ENCODE assay signal across 24 cellular contexts in genomic region chr1:67464058-67464457, GRCh38.
"Had no signal": no experiment of that assay in that cellular context is flagged by ENCODE, and none has a peak within 500 bp of the region (broad histone marks: within the 10 kb centered on the region; RNA-seq: fewer than 3 reads in every experiment).

No MANE protein-coding gene starts in this region.

- H3K4me3 Mint-ChIP-seq: activated naive CD8-positive, alpha-beta T cell treated with anti-CD3 and anti-CD28 coated beads for 36 hours; activated T-cell treated with anti-CD3 and anti-CD28 coated beads, Interleukin-2, amount 50 U/mL, for 24 hours; central memory CD8-positive, alpha-beta T cell; natural killer cell; stimulated activated memory B cell treated with anti-CD40 and anti-IgM and Interleukin-4, amounts not matched to agents 10 μg/mL and 1 μg/mL and 100 μg/mL, for 72 hours; WTC11 had no signal

- H3K4me2 ChIP-seq: smooth muscle cell had no signal

- DNase-seq: activated CD8-positive, alpha-beta memory T cell treated with anti-CD3 and anti-CD28 coated beads for 24 hours; activated CD8-positive, alpha-beta memory T cell treated with anti-CD3 and anti-CD28 coated beads, Interleukin-2, amount 50 U/mL, for 4 hours; activated naive CD4-positive, alpha-beta T cell; activated naive CD8-positive, alpha-beta T cell treated with anti-CD3 and anti-CD28 coated beads for 36 hours; activated T-cell treated with anti-CD3 and anti-CD28 coated beads, Interleukin-2, amount 50 U/mL, for 24 hours; colonic mucosa; kidney; natural killer cell; right lobe of liver; stimulated activated CD4-positive, alpha-beta T cell treated with anti-CD3 and anti-CD28 coated beads, Interleukin-15, amount 100 ng/mL, for 24 hours; stomach; T-helper 9 cell; trophoblast cell had no signal

- H3K36me3 Mint-ChIP-seq: activated naive CD8-positive, alpha-beta T cell treated with anti-CD3 and anti-CD28 coated beads for 36 hours; natural killer cell; stimulated activated memory B cell treated with anti-CD40 and anti-IgM and Interleukin-4, amounts not matched to agents 10 μg/mL and 1 μg/mL and 100 μg/mL, for 72 hours; WTC11 had no signal

- H3K27ac ChIP-seq: colonic mucosa, epithelial cell of prostate, right lobe of liver, stomach, vagina had no signal

- H3K27ac Mint-ChIP-seq: activated naive CD8-positive, alpha-beta T cell treated with anti-CD3 and anti-CD28 coated beads for 36 hours; activated T-cell treated with anti-CD3 and anti-CD28 coated beads, Interleukin-2, amount 50 U/mL, for 24 hours; activated T-helper 2 cell treated with anti-CD3 and anti-CD28 coated beads, Interferon-gamma antibody, Interleukin-2, Interleukin-4, amounts not matched to agents 10 μg/mL and 5 μg/mL and 100 μg/mL, durations not matched to agents 14 hours and 24 hours and 36 hours; natural killer cell; stimulated activated memory B cell treated with anti-CD40 and anti-IgM and Interleukin-4, amounts not matched to agents 10 μg/mL and 1 μg/mL and 100 μg/mL, for 72 hours had no signal

- H3K4me3 ChIP-seq: colonic mucosa, lung, right lobe of liver, smooth muscle cell, stomach, vagina had no signal

- H3K27me3 ChIP-seq: colonic mucosa, right lobe of liver, stomach, vagina had no signal

- FAIRE-seq: astrocyte, kidney had no signal

- H3K4me1 ChIP-seq: colonic mucosa, right lobe of liver had no signal

- H3K9me3 ChIP-seq: colonic mucosa, right lobe of liver, stomach, vagina had no signal

- H3K4me1 Mint-ChIP-seq: activated naive CD8-positive, alpha-beta T cell treated with anti-CD3 and anti-CD28 coated beads for 36 hours; central memory CD8-positive, alpha-beta T cell; natural killer cell; stimulated activated memory B cell treated with anti-CD40 and anti-IgM and Interleukin-4, amounts not matched to agents 10 μg/mL and 1 μg/mL and 100 μg/mL, for 72 hours had no signal

- H3K36me3 ChIP-seq: colonic mucosa, right lobe of liver, stomach, vagina had no signal

- H3K9ac ChIP-seq: parathyroid adenoma had no signal

- H3K79me2 ChIP-seq: parathyroid adenoma had no signal

- H3K27me3 Mint-ChIP-seq: activated naive CD8-positive, alpha-beta T cell treated with anti-CD3 and anti-CD28 coated beads for 36 hours; activated T-cell treated with anti-CD3 and anti-CD28 coated beads, Interleukin-2, amount 50 U/mL, for 24 hours; central memory CD8-positive, alpha-beta T cell had no signal

- ATAC-seq: left lobe of liver; natural killer cell; right lobe of liver; stimulated activated memory B cell treated with anti-CD40 and anti-IgM and Interleukin-4, amounts not matched to agents 10 μg/mL and 1 μg/mL and 100 μg/mL, for 72 hours had no signal

- H3K9me3 Mint-ChIP-seq: activated naive CD8-positive, alpha-beta T cell treated with anti-CD3 and anti-CD28 coated beads for 36 hours; activated T-cell treated with anti-CD3 and anti-CD28 coated beads, Interleukin-2, amount 50 U/mL, for 24 hours; activated T-helper 2 cell treated with anti-CD3 and anti-CD28 coated beads, Interferon-gamma antibody, Interleukin-2, Interleukin-4, amounts not matched to agents 10 μg/mL and 5 μg/mL and 100 μg/mL, durations not matched to agents 14 hours and 24 hours and 36 hours; central memory CD8-positive, alpha-beta T cell; natural killer cell; stimulated activated memory B cell treated with anti-CD40 and anti-IgM and Interleukin-4, amounts not matched to agents 10 μg/mL and 1 μg/mL and 100 μg/mL, for 72 hours; WTC11 had no signal
